ENCODE assay signal across 8 cellular contexts in the genomic region with DNA sequence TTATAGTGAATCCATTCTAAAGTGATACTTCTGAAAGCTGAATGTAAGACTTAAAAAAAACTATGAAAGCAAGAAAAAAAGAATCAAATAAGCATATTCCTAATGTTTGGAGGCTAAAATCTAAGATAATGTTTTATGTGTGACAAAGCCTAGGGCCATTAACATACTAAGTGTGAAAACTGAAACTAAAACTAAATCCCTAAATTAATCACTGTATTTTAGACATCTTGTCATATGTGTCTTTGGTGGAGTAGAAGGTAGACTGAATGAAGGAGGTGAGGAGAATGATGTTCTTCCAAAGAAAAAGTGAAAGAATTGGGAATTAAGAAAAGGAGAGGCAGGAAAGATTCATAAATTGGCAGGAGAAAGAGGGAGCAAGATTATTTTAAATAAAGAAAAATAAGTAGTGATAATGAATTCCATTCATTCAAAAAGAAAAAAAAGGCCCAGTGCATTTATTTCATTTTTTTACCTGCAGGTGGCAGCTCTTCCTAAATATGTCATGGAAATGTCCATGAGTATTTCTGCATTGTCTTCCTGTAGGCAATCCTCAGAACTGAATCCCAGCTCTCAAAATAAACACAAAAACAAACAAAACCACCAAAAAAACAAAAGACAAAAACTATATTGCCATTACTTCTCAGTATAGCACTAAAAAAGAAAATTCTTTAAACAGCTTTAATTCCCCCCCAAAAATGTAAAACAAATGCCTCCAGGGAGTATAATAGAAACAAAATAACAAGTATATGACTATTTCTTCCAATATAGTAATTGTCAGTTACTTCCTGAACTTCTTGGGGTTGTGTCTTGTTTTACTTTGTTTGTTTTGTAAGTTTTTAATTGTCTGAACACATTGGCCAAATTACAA. TPM values are rescaled to one million over a fixed set of nuclear protein-coding genes. Genes with fewer than 3 reads are reported as not detected.
DNase-seq lines count a peak whose midpoint lies in the region; FAIRE-seq and TF ChIP-seq lines count a peak whose summit lies in the region.

No MANE protein-coding gene starts in this region.

- peak; percentile 29; the same call in 1 of the 2 replicates for TF ChIP-seq CTCF in WERI-Rb-1 (IDR thresholded peaks at IDR 0.05; ENCODE audit: low read depth, low read length)

- H3K27ac ChIP-seq in WERI-Rb-1, result no peak overlapping the region

- no peaks in the 10 kb centered on the region for H3K36me3 Mint-ChIP-seq in activated CD4-positive, alpha-beta T cell treated with anti-CD3 and anti-CD28 coated beads, Interleukin-2, amount 10 ng/mL, durations not matched to agents 24 days and 14 days (ENCODE audit: low read depth)

- DNase-seq in NCI-H446 (lab: John Stamatoyannopoulos, UW) (peak; percentile 3 to 22), NCI-H446 treated with DMSO at 0.1 percent for 48 hours (lab: John Stamatoyannopoulos, UW) (no peak), HTR-8/SVneo (ENCODE audit: insufficient read length, low spot score) (peak; percentile 27), WERI-Rb-1 (no peak), left kidney (ENCODE audit: low read depth, low spot score) (peak; percentile 32), posterior cingulate gyrus (no peak), NCI-H128 (lab: John Stamatoyannopoulos, UW; ENCODE audit: unreplicated experiment) (no peak)
- no peak for DNase-seq in activated CD4-positive, alpha-beta T cell treated with anti-CD3 and anti-CD28 coated beads, Interleukin-2, amount 10 ng/mL, durations not matched to agents 24 days and 14 days

- H3K27me3 ChIP-seq in WERI-Rb-1 (ENCODE audit: insufficient read depth, low read depth, severe bottlenecking), result no peaks in the 10 kb centered on the region

- no peak overlapping the region for H3K4me3 ChIP-seq in WERI-Rb-1 (ENCODE audit: low read depth, low read length)

- no peak overlapping the region for H3K4me3 Mint-ChIP-seq in activated CD4-positive, alpha-beta T cell treated with anti-CD3 and anti-CD28 coated beads, Interleukin-2, amount 10 ng/mL, durations not matched to agents 24 days and 14 days

- no peak overlapping the region for H3K27ac Mint-ChIP-seq in activated CD4-positive, alpha-beta T cell treated with anti-CD3 and anti-CD28 coated beads, Interleukin-2, amount 10 ng/mL, durations not matched to agents 24 days and 14 days

- H3K9me3 Mint-ChIP-seq in activated CD4-positive, alpha-beta T cell treated with anti-CD3 and anti-CD28 coated beads, Interleukin-2, amount 10 ng/mL, durations not matched to agents 24 days and 14 days, result no peaks in the 10 kb centered on the region

- H3K36me3 ChIP-seq in WERI-Rb-1, result no peaks in the 10 kb centered on the region

- peaks cover 2% of the 10 kb centered on the region for H3K9me3 ChIP-seq in WERI-Rb-1 (ENCODE audit: severe bottlenecking)

- intact Hi-C loops in activated CD4-positive, alpha-beta T cell treated with anti-CD3 and anti-CD28 coated beads, Interleukin-2, amount 10 ng/mL, durations not matched to agents 24 days and 14 days (cut with micrococcal nuclease), result loop anchor here (5.0 kb wide), 1 partner anchor 308 kb away; no protein-coding TSS in a partner anchor
- intact Hi-C loops in posterior cingulate gyrus (cut with DNase I), result no loop called here

- no peak for FAIRE-seq in HTR-8/SVneo (lab: Jason Lieb, UNC)

- H3K27me3 Mint-ChIP-seq in activated CD4-positive, alpha-beta T cell treated with anti-CD3 and anti-CD28 coated beads, Interleukin-2, amount 10 ng/mL, durations not matched to agents 24 days and 14 days, result peaks cover 4% of the 10 kb centered on the region

- H3K4me1 Mint-ChIP-seq in activated CD4-positive, alpha-beta T cell treated with anti-CD3 and anti-CD28 coated beads, Interleukin-2, amount 10 ng/mL, durations not matched to agents 24 days and 14 days, result peaks cover 4% of the 10 kb centered on the region

RNA-seq across cellular contexts. Expression of a gene that starts 17.0 kb away (rescaled TPM):
- 20.5 and 27.0 TPM in 2 replicates for total RNA-seq in activated CD4-positive, alpha-beta T cell treated with anti-CD3 and anti-CD28 coated beads, Interleukin-2, amount 10 ng/mL, durations not matched to agents 24 days and 14 days

Comparison
In these comparisons a context has a peak if more than half of its experiments do, and no peak if none do; other contexts are left out.
1. DNase-seq: peak in NCI-H446 (2 of 2), HTR-8/SVneo (single experiment) and left kidney (single experiment); none in NCI-H446 treated with DMSO at 0.1 percent for 48 hours (single experiment), WERI-Rb-1 (single experiment), activated CD4-positive, alpha-beta T cell treated with anti-CD3 and anti-CD28 coated beads, Interleukin-2, amount 10 ng/mL, durations not matched to agents 24 days and 14 days (single experiment), posterior cingulate gyrus (0 of 10) and NCI-H128 (single experiment).